19 cellular contexts compared by ENCODE assay signal in genomic region chr5:1997640-1998347, GRCh38.
"Had no signal": no experiment of that assay in that cellular context is flagged by ENCODE, and none has a peak within 500 bp of the region (broad histone marks: within the 10 kb centered on the region; RNA-seq: fewer than 3 reads in every experiment).

No MANE protein-coding gene starts in this region.

- H3K36me3 ChIP-seq: colonic mucosa, esophagus muscularis mucosa, left lung, tibial artery had no signal

- H3K27ac ChIP-seq: colonic mucosa, esophagus muscularis mucosa, left lung, tibial artery had no signal

- H3K9me3 ChIP-seq: colonic mucosa, mucosa of descending colon, tibial artery had no signal

- H3K27ac Mint-ChIP-seq: activated CD8-positive, alpha-beta T cell treated with anti-CD3 and anti-CD28 coated beads, Interleukin-2, amount 10 ng/mL, durations not matched to agents 7 days and 5 days; activated naive CD4-positive, alpha-beta T cell treated with anti-CD3 and anti-CD28 coated beads, Interleukin-2, amount 50 U/mL, for 24 hours; memory B cell; naive thymus-derived CD4-positive, alpha-beta T cell; stimulated activated effector memory CD8-positive, alpha-beta T cell treated with anti-CD3 and anti-CD28 coated beads, Interleukin-12 subunit alpha, Interleukin-12 subunit beta, amount 100 ng/mL, for 72 hours; WTC11 had no signal

- H3K4me3 Mint-ChIP-seq: activated CD8-positive, alpha-beta T cell treated with anti-CD3 and anti-CD28 coated beads, Interleukin-2, amount 10 ng/mL, durations not matched to agents 7 days and 5 days; activated naive CD4-positive, alpha-beta T cell treated with anti-CD3 and anti-CD28 coated beads, Interleukin-2, amount 50 U/mL, for 24 hours; memory B cell; naive thymus-derived CD4-positive, alpha-beta T cell; stimulated activated effector memory CD8-positive, alpha-beta T cell treated with anti-CD3 and anti-CD28 coated beads, Interleukin-12 subunit alpha, Interleukin-12 subunit beta, amount 100 ng/mL, for 72 hours; WTC11 had no signal

- DNase-seq: activated CD4-positive, alpha-beta T cell treated with anti-CD3 and anti-CD28 coated beads for 4 hours; activated CD8-positive, alpha-beta memory T cell treated with anti-CD3 and anti-CD28 coated beads, Interleukin-2, amount 50 U/mL, for 4 hours; activated CD8-positive, alpha-beta T cell treated with anti-CD3 and anti-CD28 coated beads, Interleukin-2, amount 10 ng/mL, durations not matched to agents 7 days and 5 days; activated effector memory CD4-positive, alpha-beta T cell treated with anti-CD3 and anti-CD28 coated beads, Interleukin-2, amount 50 U/mL, for 16 hours; activated T-cell treated with anti-CD3 and anti-CD28 coated beads, Interleukin-2, amount 50 U/mL, for 48 hours; caudate nucleus; colonic mucosa; hippocampal formation; kidney; left lung; mucosa of descending colon; naive thymus-derived CD4-positive, alpha-beta T cell; stimulated activated CD4-positive, alpha-beta T cell treated with anti-CD3 and anti-CD28 coated beads, Interleukin-12 subunit alpha, Interleukin-12 subunit beta, amount 100 ng/mL, for 4 hours; tibial artery had no signal

- H3K36me3 Mint-ChIP-seq: activated naive CD4-positive, alpha-beta T cell treated with anti-CD3 and anti-CD28 coated beads, Interleukin-2, amount 50 U/mL, for 24 hours; memory B cell; stimulated activated effector memory CD8-positive, alpha-beta T cell treated with anti-CD3 and anti-CD28 coated beads, Interleukin-12 subunit alpha, Interleukin-12 subunit beta, amount 100 ng/mL, for 72 hours had no signal

- H3K4me3 ChIP-seq: colonic mucosa, esophagus muscularis mucosa, left lung, mucosa of descending colon, tibial artery had no signal

- H3K27me3 ChIP-seq: colonic mucosa, tibial artery had no signal

- H3K4me1 Mint-ChIP-seq: activated naive CD4-positive, alpha-beta T cell treated with anti-CD3 and anti-CD28 coated beads, Interleukin-2, amount 50 U/mL, for 24 hours; memory B cell; naive thymus-derived CD4-positive, alpha-beta T cell; stimulated activated effector memory CD8-positive, alpha-beta T cell treated with anti-CD3 and anti-CD28 coated beads, Interleukin-12 subunit alpha, Interleukin-12 subunit beta, amount 100 ng/mL, for 72 hours had no signal

- H3K4me1 ChIP-seq: colonic mucosa, esophagus muscularis mucosa, left lung, tibial artery had no signal
